ENCODE assay signal across 17 cellular contexts in genomic region chr13:98226520-98226919, GRCh38. TPM values are rescaled to one million over a fixed set of nuclear protein-coding genes. Genes with fewer than 3 reads are reported as not detected.
A peak's percentile ranks its signal among the peaks of the same experiment; 100 is the strongest.
DNase-seq lines count a peak whose midpoint lies in the region; ATAC-seq and TF ChIP-seq lines count a peak whose summit lies in the region.
"Had no signal": no experiment of that assay in that cellular context is flagged by ENCODE, and none has a peak within 500 bp of the region (broad histone marks: within the 10 kb centered on the region; RNA-seq: fewer than 3 reads in every experiment).

No MANE protein-coding gene starts in this region.

- H2AFZ ChIP-seq in neuronal stem cell (ENCODE audit: low read length) = no peak overlapping the region
- no peak overlapping the region for H2AFZ ChIP-seq in PC-9
- H2AFZ ChIP-seq: GM23338 had no signal

- DNase-seq in caudate nucleus (lab: John Stamatoyannopoulos, UW) (no peak), left kidney (ENCODE audit: low read depth, low spot score) (peak; percentile 57), prostate gland (ENCODE audit: low spot score) (no peak), DMS53 (lab: John Stamatoyannopoulos, UW) (no peak), neuronal stem cell (ENCODE audit: low spot score) (no peak), PC-9 (no peak)
- DNase-seq: ACHN; BE2C; CD4-positive, CD25-positive, alpha-beta regulatory T cell; CD8-positive, alpha-beta memory T cell; COR-L47; DMS 273 treated with DMSO at 0.1 percent for 48 hours; HCEC 1CT had no signal

- H3K9me2 ChIP-seq in PC-9 (ENCODE audit: insufficient read depth) = no peaks in the 10 kb centered on the region

- TF ChIP-seq CTCF in prostate gland (IDR thresholded peaks at IDR 0.05) (no peak), PC-9 (conservative IDR thresholded peaks at IDR 0.05) (no peak)

- no peak overlapping the region for H3K4me2 ChIP-seq in neuronal stem cell (ENCODE audit: insufficient read depth, low read length, poor library complexity, severe bottlenecking)
- H3K4me2 ChIP-seq in PC-9 = no peak overlapping the region
- H3K4me2 ChIP-seq: GM23338 had no signal

- H3K79me2 ChIP-seq in PC-9 (ENCODE audit: low read depth) = 0 out of 2 replicates have a peak, but pooled peaks cover 4% of the 10 kb centered on the region

- H2BK12ac ChIP-seq in neuronal stem cell (ENCODE audit: low read length) = no peak overlapping the region

- peaks cover 24% of the 10 kb centered on the region for H3K4me1 ChIP-seq in prostate gland (replicated peaks)
- peaks cover 0 to 3% of the 10 kb centered on the region in 2 donors for H3K4me1 ChIP-seq in neuronal stem cell (ENCODE audit: control insufficient read depth in 2 of 2, insufficient read depth in 1 of 2, low read depth in 1 of 2, low read length in 2 of 2)
- peaks cover 8% of the 10 kb centered on the region; the same call in 1 of the 2 replicates for H3K4me1 ChIP-seq in PC-9 (replicated peaks; ENCODE audit: insufficient read depth)

- no peak overlapping the region for H3K14ac ChIP-seq in neuronal stem cell (ENCODE audit: low read length)

- CTCF ChIA-PET in PC-9 (lab: Charles Lee) = interaction anchor here (0.7 kb wide), 1 partner anchor 193 kb away, joined by 3 read pairs; no protein-coding TSS in a partner anchor

- no peak for ATAC-seq in HG02870 (IDR thresholded peaks at IDR 0.05; ENCODE audit: unreplicated experiment)
- ATAC-seq: GM23338, HepG2 had no signal

- H3K27me3 ChIP-seq in prostate gland (replicated peaks; ENCODE audit: insufficient read depth) (no peaks in the 10 kb centered on the region), neuronal stem cell (ENCODE audit: control insufficient read depth in 3 of 3, insufficient read depth in 3 of 3, low read depth in 1 of 3, low read length in 3 of 3) (no peaks in the 10 kb centered on the region), PC-9 (ENCODE audit: insufficient read depth, low read depth) (no peaks in the 10 kb centered on the region)
- H3K27me3 ChIP-seq: BE2C had no signal

- no peak overlapping the region for H2BK5ac ChIP-seq in neuronal stem cell (ENCODE audit: low read length)

- no peak overlapping the region for H3K18ac ChIP-seq in neuronal stem cell (ENCODE audit: low read length)

- H3K27ac ChIP-seq in caudate nucleus (ENCODE audit: low read depth, low read length) (peak overlapping the region; percentile 52), prostate gland (peak overlapping the region; percentile 74), neuronal stem cell (replicated peaks; ENCODE audit: low read length) (no peak overlapping the region), PC-9 (no peak overlapping the region)

- H2BK15ac ChIP-seq in neuronal stem cell (ENCODE audit: low read length) = no peak overlapping the region

- peaks cover 6% of the 10 kb centered on the region for H3K79me1 ChIP-seq in neuronal stem cell (ENCODE audit: low read depth, low read length)

- H3K4me3 ChIP-seq in prostate gland (no peak overlapping the region), neuronal stem cell (ENCODE audit: low read length in 2 of 2) (no peak overlapping the region), PC-9 (no peak overlapping the region)
- H3K4me3 ChIP-seq: GM23338 had no signal

- no peak overlapping the region for H3K4ac ChIP-seq in neuronal stem cell (ENCODE audit: low read length)

- 61% methylated on average over 5 of the region's 5 CpGs for WGBS in prostate gland
- WGBS in neuronal stem cell (ENCODE audit: extremely low coverage in 2 of 2, insufficient read length in 2 of 2, insufficient replicate concordance in 1 of 2), 2 donors = no CpG with 5 or more reads among the region's 5 CpGs

- H4K20me1 ChIP-seq in PC-9 (ENCODE audit: insufficient read depth) = no peaks in the 10 kb centered on the region

- POLR2A ChIA-PET in PC-9 (lab: Charles Lee; ENCODE audit: unreplicated experiment) = no interaction called here

- H3K36me3 ChIP-seq in prostate gland (no peaks in the 10 kb centered on the region), neuronal stem cell (replicated peaks in 1 of 2; ENCODE audit: control insufficient read depth in 2 of 2, insufficient read depth in 2 of 2, low read length in 2 of 2) (peaks cover 11 to 32% of the 10 kb centered on the region in 2 donors), PC-9 (ENCODE audit: low read depth) (no peaks in the 10 kb centered on the region)

- no peak for TF ChIP-seq POLR2A in prostate gland (IDR thresholded peaks at IDR 0.05)

- no peak overlapping the region for H2BK120ac ChIP-seq in neuronal stem cell (ENCODE audit: low read depth, low read length)

- no peak overlapping the region for H4K91ac ChIP-seq in neuronal stem cell (ENCODE audit: low read depth, low read length, poor library complexity)

- no peak overlapping the region for H3K9ac ChIP-seq in neuronal stem cell (ENCODE audit: low read depth, low read length, poor library complexity)

- no peaks in the 10 kb centered on the region for H3K9me3 ChIP-seq in prostate gland
- H3K9me3 ChIP-seq in neuronal stem cell (replicated peaks in 1 of 2; ENCODE audit: control insufficient read depth in 2 of 2, insufficient read depth in 1 of 2, low read depth in 1 of 2, low read length in 2 of 2) = peaks cover 2 to 38% of the 10 kb centered on the region in 2 donors
- no peaks in the 10 kb centered on the region for H3K9me3 ChIP-seq in PC-9 (ENCODE audit: insufficient read depth, low read depth)
- H3K9me3 ChIP-seq: BE2C had no signal

- no peak overlapping the region for H2AK5ac ChIP-seq in neuronal stem cell (ENCODE audit: low read depth, low read length)

- H4K8ac ChIP-seq in neuronal stem cell (ENCODE audit: low read depth, low read length) = no peak overlapping the region

- H3K23ac ChIP-seq in neuronal stem cell (ENCODE audit: low read depth, low read length, poor library complexity) = no peak overlapping the region

- H3F3A ChIP-seq in PC-9 (ENCODE audit: insufficient read depth, low read depth) = peaks cover 5% of the 10 kb centered on the region

- no TSS peak for BruUV-seq in PC-9 (replicated peaks; lab: Mats Ljungman, UMichigan)

- intact Hi-C loops in prostate gland (cut with DNase I) (loop anchor here (10.0 kb wide), 1 partner anchor 82 kb away; the partner anchor contains the start of gene FARP1), PC-9 (cut with micrococcal nuclease; ENCODE audit: unreplicated experiment) (no loop called here)

RNA-seq across cellular contexts. Expression of gene RNF113B, which starts 49.5 kb away (rescaled TPM):
- total RNA-seq in prostate gland (10 to 100 TPM in 1 of 2 donors, not detected in 1; 11.2 TPM), PC-9 (2021) (not detected in 2 replicates)
- not detected for polyA plus RNA-seq in neuronal stem cell (2013, experiment 1 of 2)
- polyA plus RNA-seq in neuronal stem cell (2013, experiment 2 of 2) = not detected
- total RNA-seq: CD4-positive, CD25-positive, alpha-beta regulatory T cell; CD8-positive, alpha-beta memory T cell; GM23338; HepG2 had no signal
- polyA plus RNA-seq: CD4-positive, CD25-positive, alpha-beta regulatory T cell; CD8-positive, alpha-beta memory T cell; HepG2; IgD-negative memory B cell had no signal

Comparison
In these comparisons a context has a peak if more than half of its experiments do, and no peak if none do; other contexts are left out.
1. H3K27ac ChIP-seq: peak in caudate nucleus (single experiment) and prostate gland (2 of 2); none in neuronal stem cell (single experiment) and PC-9 (single experiment).